14 cellular contexts compared by ENCODE assay signal in genomic region chr9:111572945-111573604, GRCh38. TPM values are rescaled to one million over a fixed set of nuclear protein-coding genes. Genes with fewer than 3 reads are reported as not detected.
DNase-seq lines count a peak whose midpoint lies in the region; ATAC-seq, FAIRE-seq and TF ChIP-seq lines count a peak whose summit lies in the region.
"Had no signal": no experiment of that assay in that cellular context is flagged by ENCODE, and none has a peak within 500 bp of the region (broad histone marks: within the 10 kb centered on the region; RNA-seq: fewer than 3 reads in every experiment).

No MANE protein-coding gene starts in this region.

- no peak for FAIRE-seq in H54 (lab: Jason Lieb, UNC)

- peak overlapping the region in 1 of 5 donors; percentile 6 for H3K9ac ChIP-seq in subcutaneous abdominal adipose tissue (ENCODE audit: low read length in 5 of 5)
- H3K9ac ChIP-seq: KMS-11 had no signal

- H3K27me3 ChIP-seq in subcutaneous abdominal adipose tissue (ENCODE audit: control insufficient read depth in 5 of 5, insufficient read depth in 4 of 5, low read length in 5 of 5): no peaks in the 10 kb centered on the region

- peaks cover 0 to 6% (median 0%) of the 10 kb centered on the region in 5 donors for H3K4me1 ChIP-seq in subcutaneous abdominal adipose tissue (ENCODE audit: control insufficient read depth in 5 of 5, insufficient read depth in 5 of 5, low read length in 5 of 5)

- TF ChIP-seq POLR2A in H54 (IDR thresholded peaks at IDR 0.05; ENCODE audit: low read depth, low read length): no peak

- DNase-seq in NCI-H2196 (lab: John Stamatoyannopoulos, UW; ENCODE audit: unreplicated experiment) (peak; percentile 10), NCI-H2196 treated with DMSO at 0.1 percent for 48 hours (lab: John Stamatoyannopoulos, UW; ENCODE audit: unreplicated experiment) (no peak), RPMI7951 (ENCODE audit: low read depth) (peak; percentile 91), fibroblast of villous mesenchyme (ENCODE audit: low read depth) (peak; percentile 76), NAMALWA (ENCODE audit: low spot score) (no peak), H54 (ENCODE audit: insufficient read length, low spot score) (no peak)
- DNase-seq: ACHN; activated naive CD4-positive, alpha-beta T cell treated with anti-CD3 and anti-CD28 coated beads, Interleukin-2, amount 10 ng/mL, durations not matched to agents 7 days and 5 days; effector memory CD8-positive, alpha-beta T cell; natural killer cell had no signal

- no peaks in the 10 kb centered on the region for H3K9me3 ChIP-seq in subcutaneous abdominal adipose tissue (ENCODE audit: control insufficient read depth in 5 of 5, low read length in 5 of 5)

- no peak for TF ChIP-seq CTCF in fibroblast of villous mesenchyme (IDR thresholded peaks at IDR 0.05; ENCODE audit: insufficient read depth, low read depth, low read length)

- H3K36me3 ChIP-seq in subcutaneous abdominal adipose tissue (ENCODE audit: control insufficient read depth in 5 of 5, insufficient read depth in 5 of 5, low read length in 5 of 5): peaks cover 22 to 93% (median 75%) of the 10 kb centered on the region in 5 donors

- ATAC-seq in HG03565 (IDR thresholded peaks at IDR 0.05; ENCODE audit: unreplicated experiment): no peak
- ATAC-seq: effector memory CD8-positive, alpha-beta T cell; natural killer cell; stimulated activated effector memory CD8-positive, alpha-beta T cell treated with anti-CD3 and anti-CD28 coated beads, Interleukin-12 subunit alpha, Interleukin-12 subunit beta, amount 100 ng/mL, for 72 hours had no signal

- no peak overlapping the region for H3K4me3 ChIP-seq in fibroblast of villous mesenchyme (ENCODE audit: low read depth, low read length)
- H3K4me3 ChIP-seq in subcutaneous abdominal adipose tissue (ENCODE audit: low read depth in 1 of 5, low read length in 5 of 5): no peak overlapping the region

- H3K27ac ChIP-seq in subcutaneous abdominal adipose tissue (ENCODE audit: low read depth, low read length): peak overlapping the region; percentile 12
- H3K27ac ChIP-seq: KMS-11 had no signal

RNA-seq across cellular contexts. Expression of gene PTGR1, which starts 26.4 kb away (rescaled TPM):
- total RNA-seq in RPMI7951 (2014; rRNA removed; shearing (Covaris generic)): 86.5 and 92.4 TPM in 2 replicates
- total RNA-seq in fibroblast of villous mesenchyme: 85.4 and 116 TPM in 2 replicates
- total RNA-seq: natural killer cell had no signal

RNA-seq across cellular contexts. Expression of gene ZNF483, which starts 48.1 kb away (rescaled TPM):
- total RNA-seq in RPMI7951 (2014; rRNA removed; shearing (Covaris generic)): 0.96 and 0.98 TPM in 2 replicates
- total RNA-seq in fibroblast of villous mesenchyme: 2.6 and 5.6 TPM in 2 replicates

RNA-seq across cellular contexts. Expression of gene DNAJC25, which starts 58.1 kb away (rescaled TPM):
- total RNA-seq in RPMI7951 (2014; rRNA removed; shearing (Covaris generic)): 7.4 and 8.3 TPM in 2 replicates
- 7.1 and 9.9 TPM in 2 replicates for total RNA-seq in fibroblast of villous mesenchyme

Comparison
In these comparisons a context has a peak if more than half of its experiments do, and no peak if none do; other contexts are left out.
1. DNase-seq: peak in NCI-H2196 (single experiment), RPMI7951 (single experiment) and fibroblast of villous mesenchyme (single experiment); none in NCI-H2196 treated with DMSO at 0.1 percent for 48 hours (single experiment), NAMALWA (single experiment) and H54 (single experiment).